Comparison of ENCODE assay signal across 1 cellular context in genomic region chr11:61011950-61012830, GRCh38.
TF ChIP-seq lines count a peak whose summit lies in the region.

No MANE protein-coding gene starts in this region.

TF ChIP-seq in H1, 55 proteins besides CTCF, POLR2A, EP300 and RAD21:
- TF ChIP-seq CREB1 (IDR thresholded peaks at IDR 0.05) (no peak), CEBPB (IDR thresholded peaks at IDR 0.05; ENCODE audit: low read depth, low read length) (no peak), NANOG (IDR thresholded peaks at IDR 0.05; ENCODE audit: insufficient read depth, low read depth, low read length, poor library complexity, severe bottlenecking) (no peak), SP2 (IDR thresholded peaks at IDR 0.05; ENCODE audit: low read length) (no peak), BACH1 (IDR thresholded peaks at IDR 0.05; ENCODE audit: low read length) (no peak), RFX5 (IDR thresholded peaks at IDR 0.05; ENCODE audit: borderline replicate concordance, low read depth, low read length) (no peak)
- TF ChIP-seq, protein P1, sequence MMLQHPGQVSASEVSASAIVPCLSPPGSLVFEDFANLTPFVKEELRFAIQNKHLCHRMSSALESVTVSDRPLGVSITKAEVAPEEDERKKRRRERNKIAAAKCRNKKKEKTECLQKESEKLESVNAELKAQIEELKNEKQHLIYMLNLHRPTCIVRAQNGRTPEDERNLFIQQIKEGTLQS (IDR thresholded peaks at IDR 0.05; ENCODE audit: insufficient read depth, low read depth, low read length), result no peak
- TF ChIP-seq, protein P2, sequence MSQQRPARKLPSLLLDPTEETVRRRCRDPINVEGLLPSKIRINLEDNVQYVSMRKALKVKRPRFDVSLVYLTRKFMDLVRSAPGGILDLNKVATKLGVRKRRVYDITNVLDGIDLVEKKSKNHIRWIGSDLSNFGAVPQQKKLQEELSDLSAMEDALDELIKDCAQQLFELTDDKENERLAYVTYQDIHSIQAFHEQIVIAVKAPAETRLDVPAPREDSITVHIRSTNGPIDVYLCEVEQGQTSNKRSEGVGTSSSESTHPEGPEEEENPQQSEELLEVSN (IDR thresholded peaks at IDR 0.05), result no peak
